8 cellular contexts compared by ENCODE assay signal in the genomic region with DNA sequence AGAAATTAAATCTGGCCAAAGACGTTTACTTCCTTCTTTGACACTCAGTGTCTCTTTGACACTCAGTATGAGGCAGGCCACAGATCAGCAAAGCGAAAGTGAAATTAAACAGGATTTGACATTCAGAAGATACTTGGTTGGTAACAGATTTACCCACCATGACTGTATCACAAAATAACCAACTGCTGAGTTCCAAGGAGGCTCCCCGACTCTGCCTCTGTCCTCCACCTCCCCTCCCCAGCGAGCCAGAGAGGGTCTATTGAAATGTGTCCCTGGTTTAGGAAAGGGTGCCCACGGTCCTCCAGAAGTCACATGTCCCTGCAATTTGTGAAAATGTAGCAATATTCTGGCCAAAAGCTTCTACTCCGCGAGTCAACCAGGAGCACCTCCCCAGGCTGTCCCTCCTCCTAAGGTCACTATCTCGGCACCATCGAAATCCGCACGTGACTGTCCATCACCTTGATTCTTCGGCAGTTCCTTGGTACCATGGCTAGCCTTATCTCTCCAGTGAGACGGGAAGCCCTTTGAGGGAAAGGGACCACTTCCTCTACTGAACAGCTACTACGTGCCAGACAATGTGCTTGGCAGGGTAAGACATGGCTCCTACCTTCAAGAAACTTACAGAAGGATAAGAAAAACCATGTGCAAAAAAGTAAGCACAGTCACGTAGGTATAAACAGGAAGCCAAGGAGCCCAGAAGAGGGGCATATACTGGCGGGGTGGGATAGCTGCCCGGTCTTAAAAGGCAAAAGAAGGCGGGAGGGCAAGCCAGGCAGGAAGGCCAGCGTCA. TPM values are rescaled to one million over a fixed set of nuclear protein-coding genes. Genes with fewer than 3 reads are reported as not detected.
DNase-seq lines count a peak whose midpoint lies in the region; ATAC-seq, FAIRE-seq and TF ChIP-seq lines count a peak whose summit lies in the region.

No MANE protein-coding gene starts in this region.

- H3K27ac ChIP-seq in osteoblast (ENCODE audit: low read depth, low read length): no peak overlapping the region

- H3K4me3 ChIP-seq in osteoblast (ENCODE audit: insufficient read depth, low read length): peak overlapping the region; percentile 85

- no peaks in the 10 kb centered on the region for H3K27me3 ChIP-seq in osteoblast (ENCODE audit: insufficient read depth, low read length)

- no peaks in the 10 kb centered on the region for H3K9me3 ChIP-seq in osteoblast (ENCODE audit: low read depth, low read length)

- no peaks in the 10 kb centered on the region for H4K20me1 ChIP-seq in osteoblast (ENCODE audit: insufficient read depth, low read length)

- peaks cover 19% of the 10 kb centered on the region for H3K4me1 ChIP-seq in osteoblast (ENCODE audit: insufficient read depth, low read length)

- TF ChIP-seq CTCF in osteoblast (IDR thresholded peaks at IDR 0.05; ENCODE audit: extremely low read depth, low read depth, low read length): no peak

- peaks cover 6% of the 10 kb centered on the region for H3K79me2 ChIP-seq in osteoblast (ENCODE audit: insufficient read depth, low read length)

- H3K4me2 ChIP-seq in osteoblast (ENCODE audit: insufficient read depth, low read length): peak overlapping the region; percentile 96

- ATAC-seq in GM21619 (IDR thresholded peaks at IDR 0.05; ENCODE audit: unreplicated experiment): peak; percentile 33

- no peaks in the 10 kb centered on the region for H3K36me3 ChIP-seq in osteoblast (ENCODE audit: insufficient read depth, low read length)

- FAIRE-seq in HTR-8/SVneo (lab: Jason Lieb, UNC): no peak

- peak overlapping the region; percentile 84 for H2AFZ ChIP-seq in osteoblast (ENCODE audit: low read length)

- DNase-seq in EL: peak; percentile 28
- DNase-seq in LoVo (ENCODE audit: low spot score): peak; percentile 54
- DNase-seq in activated T-cell treated with anti-CD3 and anti-CD28 coated beads for 24 hours (ENCODE audit: low read depth): peak; percentile 16
- DNase-seq in fibroblast of peridontal ligament (ENCODE audit: extremely low read depth): peak; percentile 44
- no peak for DNase-seq in osteoblast (ENCODE audit: insufficient read length, low spot score, missing footprints)
- no peak for DNase-seq in mucosa of gallbladder (ENCODE audit: low spot score)
- DNase-seq in HTR-8/SVneo (ENCODE audit: insufficient read length, low spot score): no peak

RNA-seq across cellular contexts. Expression of gene N4BP2L1, which starts 1.5 kb away (rescaled TPM):
- total RNA-seq in osteoblast (11.2 and 14.4 TPM in 2 replicates), mucosa of gallbladder (7.2 TPM)

Comparison
In these comparisons a context has a peak if more than half of its experiments do, and no peak if none do; other contexts are left out.
1. DNase-seq: peak in EL (single experiment), LoVo (single experiment), activated T-cell treated with anti-CD3 and anti-CD28 coated beads for 24 hours (single experiment) and fibroblast of peridontal ligament (single experiment); none in osteoblast (single experiment), mucosa of gallbladder (single experiment) and HTR-8/SVneo (single experiment).